7 cellular contexts compared by ENCODE assay signal in the genomic region with DNA sequence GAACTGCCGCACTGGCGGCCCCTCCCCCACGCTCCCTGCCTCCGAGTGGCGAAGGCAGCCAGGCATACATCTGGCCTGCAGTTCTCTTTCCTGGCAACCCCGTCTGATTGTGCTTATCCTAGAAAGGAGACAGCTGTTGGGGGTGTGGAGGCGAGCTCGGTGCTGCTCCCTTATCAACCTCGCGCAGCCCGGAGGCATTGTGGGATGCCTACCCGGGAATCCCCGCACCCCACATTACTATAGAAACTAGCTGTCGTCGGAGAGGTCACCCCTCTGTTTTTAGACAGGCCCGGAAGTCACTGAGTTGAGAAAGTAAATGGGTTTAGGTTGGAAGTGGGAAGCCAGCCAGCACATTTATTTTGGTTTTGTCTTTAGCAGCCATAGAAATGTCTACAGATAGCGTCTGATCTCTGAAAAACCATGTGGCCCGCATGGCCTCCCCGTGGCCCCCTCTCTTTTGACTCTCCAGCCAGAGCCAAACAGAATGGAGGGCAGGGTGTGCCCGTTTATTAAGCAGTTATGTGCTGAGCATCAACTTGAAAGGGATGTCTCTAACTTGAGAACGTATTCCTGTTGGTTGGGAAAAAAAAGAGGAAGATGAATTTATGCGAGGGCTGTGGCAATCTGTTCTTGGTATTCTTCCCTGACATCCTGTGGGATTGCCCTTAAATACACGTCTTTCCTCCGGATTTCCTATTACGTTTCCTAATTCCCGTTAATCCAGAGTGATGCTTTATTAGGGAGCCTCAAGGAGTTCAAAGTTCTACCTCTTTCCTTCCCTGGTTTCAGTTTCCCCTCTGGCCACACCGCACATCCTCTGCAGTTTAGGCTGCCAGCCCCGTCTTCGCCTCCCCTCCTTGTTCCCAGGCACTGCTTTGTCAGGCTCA. TPM values are rescaled to one million over a fixed set of nuclear protein-coding genes. Genes with fewer than 3 reads are reported as not detected.
DNase-seq lines count a peak whose midpoint lies in the region; ATAC-seq and TF ChIP-seq lines count a peak whose summit lies in the region.

No MANE protein-coding gene starts in this region.

- H3K79me2 ChIP-seq in osteoblast (ENCODE audit: insufficient read depth, low read length): peaks cover 78% of the 10 kb centered on the region
- H3K79me2 ChIP-seq in Karpas-422 (ENCODE audit: low read length): no peaks in the 10 kb centered on the region

- in situ Hi-C loops in GM18951 (cut with MboI; ENCODE audit: low sequenced_read_pairs, unreplicated experiment): loop anchor here (25.0 kb wide), 1 partner anchor 337 kb away; a partner anchor contains a TSS

- H4K20me1 ChIP-seq in osteoblast (ENCODE audit: insufficient read depth, low read length) (peaks cover 47% of the 10 kb centered on the region), Karpas-422 (ENCODE audit: insufficient read depth, low read depth, low read length) (no peaks in the 10 kb centered on the region)

- WGBS in esophagus, 2 donors: 25 to 27% methylated on average over 29 of the region's 29 CpGs

- H3K4me1 ChIP-seq in esophagus (ENCODE audit: control insufficient read depth in 2 of 2, insufficient read depth in 2 of 2, low read length in 1 of 2) (peaks cover 12 to 18% of the 10 kb centered on the region in 2 donors), osteoblast (ENCODE audit: insufficient read depth, low read length) (peaks cover 54% of the 10 kb centered on the region), Karpas-422 (ENCODE audit: low read length) (no peaks in the 10 kb centered on the region)

- peak; percentile 26 for TF ChIP-seq POLR2A in GM18951 (IDR thresholded peaks at IDR 0.05; ENCODE audit: extremely low read depth, insufficient read depth, insufficient read length)

- H3K4me3 ChIP-seq in esophagus (ENCODE audit: low read depth in 1 of 2, low read length in 2 of 2) (no peak overlapping the region), osteoblast (ENCODE audit: insufficient read depth, low read length) (peak overlapping the region; percentile 94), Karpas-422 (ENCODE audit: low read length) (no peak overlapping the region)

- H3K36me3 ChIP-seq in esophagus (ENCODE audit: control insufficient read depth in 2 of 2, insufficient read depth in 2 of 2, low read length in 1 of 2): no peaks in the 10 kb centered on the region
- H3K36me3 ChIP-seq in osteoblast (ENCODE audit: insufficient read depth, low read length): peaks cover 68% of the 10 kb centered on the region
- no peaks in the 10 kb centered on the region for H3K36me3 ChIP-seq in Karpas-422 (ENCODE audit: insufficient read depth, low read length)

- H2AFZ ChIP-seq in osteoblast (ENCODE audit: low read length): no peak overlapping the region
- H2AFZ ChIP-seq in Karpas-422 (ENCODE audit: low read length): no peak overlapping the region

- H3K27me3 ChIP-seq in esophagus (ENCODE audit: control insufficient read depth in 1 of 2, insufficient read depth in 2 of 2, low read length in 2 of 2) (peaks cover 0 to 20% of the 10 kb centered on the region in 2 donors), osteoblast (ENCODE audit: insufficient read depth, low read length) (no peaks in the 10 kb centered on the region), Karpas-422 (ENCODE audit: low read length) (no peaks in the 10 kb centered on the region)

- no peak for TF ChIP-seq CTCF in osteoblast (IDR thresholded peaks at IDR 0.05; ENCODE audit: extremely low read depth, low read depth, low read length)

- DNase-seq in OCI-M1 (lab: John Stamatoyannopoulos, UW): peak; percentile 85
- DNase-seq in osteoblast (ENCODE audit: insufficient read length, low spot score, missing footprints): peak; percentile 92
- DNase-seq in Karpas-422: no peak

- H3K9ac ChIP-seq in Karpas-422 (ENCODE audit: low read length): no peak overlapping the region

- peak overlapping the region; percentile 93 for H3K4me2 ChIP-seq in osteoblast (ENCODE audit: insufficient read depth, low read length)
- H3K4me2 ChIP-seq in Karpas-422 (ENCODE audit: low read depth, low read length, poor library complexity, severe bottlenecking): no peak overlapping the region

- H3K27ac ChIP-seq in esophagus (ENCODE audit: low read depth in 2 of 2, low read length in 1 of 2) (peak overlapping the region; percentile 43 to 56), osteoblast (ENCODE audit: low read depth, low read length) (peak overlapping the region; percentile 97), Karpas-422 (ENCODE audit: low read length) (no peak overlapping the region)

- H3K9me3 ChIP-seq in esophagus (ENCODE audit: control insufficient read depth in 2 of 2, insufficient read depth in 1 of 2, low read depth in 1 of 2, low read length in 1 of 2) (no peaks in the 10 kb centered on the region), osteoblast (ENCODE audit: low read depth, low read length) (no peaks in the 10 kb centered on the region), Karpas-422 (ENCODE audit: low read length) (no peaks in the 10 kb centered on the region)

- no peak for ATAC-seq in HG03280 (IDR thresholded peaks at IDR 0.05; ENCODE audit: unreplicated experiment)
- ATAC-seq in HG02981 (IDR thresholded peaks at IDR 0.05; ENCODE audit: unreplicated experiment): no peak

- H3K9me2 ChIP-seq in Karpas-422 (replicated peaks; ENCODE audit: insufficient read depth, low read length): no peaks in the 10 kb centered on the region

RNA-seq across cellular contexts. Expression of a gene that starts 3.9 kb away (rescaled TPM):
- 1 to 10 TPM in 1 of 2 donors, under 1 TPM in 1; 0.35 to 1.4 TPM for polyA plus RNA-seq in esophagus
- total RNA-seq in osteoblast: 431 and 558 TPM in 2 replicates
- not detected in 2 replicates for total RNA-seq in Karpas-422 (2014; rRNA removed; shearing (Covaris generic); ENCODE audit: low replicate concordance)

Comparison
In these comparisons a context has a peak if more than half of its experiments do, and no peak if none do; other contexts are left out.
1. RNA of a gene that starts 3.9 kb away (total RNA-seq): 431 to 558 TPM in osteoblast; not detected in Karpas-422; every median in the first group is over 100 times any median in the second.